7 cellular contexts compared by ENCODE assay signal in genomic region chr22:23849009-23850006, GRCh38. TPM values are rescaled to one million over a fixed set of nuclear protein-coding genes. Genes with fewer than 3 reads are reported as not detected.
A peak's percentile ranks its signal among the peaks of the same experiment; 100 is the strongest.
DNase-seq lines count a peak whose midpoint lies in the region; ATAC-seq and TF ChIP-seq lines count a peak whose summit lies in the region.

No MANE protein-coding gene starts in this region.

- H3K9me3 ChIP-seq in Loucy (ENCODE audit: insufficient read depth, low read depth, low read length) (no peaks in the 10 kb centered on the region), upper lobe of right lung (no peaks in the 10 kb centered on the region)

- DNase-seq in SIG-M5 treated with dmso at 0.1 percent for 504 hours (lab: John Stamatoyannopoulos, UW; ENCODE audit: unreplicated experiment) (peak; percentile 62), globus pallidus (ENCODE audit: low spot score) (peak; percentile 52), posterior vena cava (ENCODE audit: low spot score) (peak; percentile 95), upper lobe of right lung (peak; percentile 92)
- peak; percentile 78 for DNase-seq in activated gamma-delta T cell treated with anti-CD3 and anti-CD28 coated beads, Interleukin-2, amount 50 U/mL, for 16 hours (ENCODE audit: low read depth)

- H3K27ac ChIP-seq in upper lobe of right lung = no peak overlapping the region

- H3K36me3 ChIP-seq in Loucy (ENCODE audit: insufficient read depth, low read length) = no peaks in the 10 kb centered on the region
- H3K36me3 ChIP-seq in upper lobe of right lung = no peaks in the 10 kb centered on the region

- TF ChIP-seq CTCF in GM12872 (IDR thresholded peaks at IDR 0.05; ENCODE audit: insufficient read depth, low read depth, low read length) (peak; percentile 88), Loucy (conservative IDR thresholded peaks at IDR 0.05; ENCODE audit: low read length) (peak; percentile 85), upper lobe of right lung (IDR thresholded peaks at IDR 0.05) (peak; percentile 99)

- peak overlapping the region; percentile 35 for H3K9ac ChIP-seq in Loucy (ENCODE audit: low read depth, low read length, poor library complexity, severe bottlenecking)

- no peaks in the 10 kb centered on the region for H3K27me3 ChIP-seq in Loucy (ENCODE audit: insufficient read depth, low read length, poor library complexity, severe bottlenecking)
- H3K27me3 ChIP-seq in upper lobe of right lung = peaks cover 7% of the 10 kb centered on the region

- H3K9me2 ChIP-seq in Loucy (replicated peaks; ENCODE audit: low read depth, low read length) = no peaks in the 10 kb centered on the region

- no peak overlapping the region for H3K4me3 ChIP-seq in Loucy (ENCODE audit: low read length, poor library complexity, severe bottlenecking)
- H3K4me3 ChIP-seq in upper lobe of right lung = no peak overlapping the region

- H3K4me1 ChIP-seq in Loucy (ENCODE audit: insufficient read depth, low read length, poor library complexity, severe bottlenecking) (peaks cover 10% of the 10 kb centered on the region), upper lobe of right lung (peaks cover 18% of the 10 kb centered on the region)

- H3F3A ChIP-seq in Loucy (ENCODE audit: low read depth) = no peaks in the 10 kb centered on the region

- ATAC-seq in upper lobe of right lung = peak; percentile 94

- intact Hi-C loops in posterior vena cava (cut with DNase I) (loop anchor here (5.0 to 10.0 kb wide), 3 partner anchors 67 to 305 kb away; partner anchors contain the start of gene CHCHD10 (in 1 of the 2)), upper lobe of right lung (cut with DNase I) (loop anchor here (10.0 kb wide), 1 partner anchor 75 kb away; the partner anchor contains the start of gene MMP11)

- H3K79me2 ChIP-seq in Loucy (ENCODE audit: insufficient read depth, low read length) = no peaks in the 10 kb centered on the region

- peak overlapping the region; percentile 25 for H3K4me2 ChIP-seq in Loucy (ENCODE audit: low read depth, low read length, poor library complexity, severe bottlenecking)

- H4K20me1 ChIP-seq in Loucy (ENCODE audit: insufficient read depth, low read length, poor library complexity, severe bottlenecking) = no peaks in the 10 kb centered on the region

- peak overlapping the region; percentile 88 for H2AFZ ChIP-seq in Loucy (ENCODE audit: low read length)

RNA-seq across cellular contexts. Expression of gene SLC2A11, which starts 8.4 kb away (rescaled TPM):
- total RNA-seq in posterior vena cava (1 to 10 TPM; 4.9 to 7.4 TPM), upper lobe of right lung (13.2 TPM)

RNA-seq across cellular contexts. Expression of gene DERL3, which starts 10.5 kb away (rescaled TPM):
- total RNA-seq in posterior vena cava (under 1 TPM; 0.83 to 0.95 TPM), upper lobe of right lung (3.8 TPM)

RNA-seq across cellular contexts. Expression of gene MIF, which starts 44.9 kb away (rescaled TPM):
- total RNA-seq in posterior vena cava (100 to 1,000 TPM; 385 to 448 TPM), upper lobe of right lung (236 TPM)
